3 cellular contexts compared by ENCODE assay signal in the genomic region with DNA sequence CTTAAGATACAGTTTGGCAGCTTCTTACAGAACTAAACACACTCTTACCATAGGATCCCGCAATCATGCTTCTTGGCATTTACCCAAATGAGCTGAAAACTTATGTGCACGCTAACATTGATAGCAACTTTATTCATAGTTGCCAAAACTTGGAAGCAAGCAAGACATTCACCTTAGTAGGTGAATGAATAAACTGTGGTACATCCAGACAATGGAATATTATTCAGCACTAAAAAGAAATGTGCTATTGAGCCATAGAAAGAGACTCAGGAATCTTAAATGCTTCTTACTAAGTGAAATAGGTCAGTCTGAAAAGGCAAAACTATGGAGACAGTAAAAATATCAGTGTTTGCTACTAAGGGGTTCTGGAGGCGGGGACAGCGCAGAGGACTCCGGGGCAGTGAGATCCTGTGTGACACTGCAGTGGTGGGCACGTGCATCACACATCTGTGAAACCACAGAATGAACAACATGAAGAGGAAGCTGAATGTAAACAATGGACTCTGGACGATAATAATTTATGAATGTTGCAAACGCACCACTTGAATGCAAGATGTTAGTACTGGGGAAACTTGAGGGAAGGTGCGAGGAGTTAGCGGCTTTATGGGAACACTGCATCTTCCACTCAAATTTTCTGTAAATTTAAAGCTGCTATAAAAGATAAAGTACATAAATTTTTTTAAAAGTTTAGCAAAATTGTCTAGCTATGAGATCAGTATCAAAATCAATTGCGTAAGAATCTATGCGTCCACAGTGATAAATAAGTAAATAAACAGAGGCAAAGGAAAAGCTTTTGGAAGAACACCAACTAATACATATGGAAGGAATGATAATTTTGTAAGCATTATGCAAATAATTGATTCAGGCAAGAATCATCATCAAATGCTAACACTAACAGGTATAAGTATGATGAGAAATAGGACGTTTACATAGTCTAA.
TF ChIP-seq lines count a peak whose summit lies in the region.

No MANE protein-coding gene starts in this region.

TF ChIP-seq in IMR-90, 13 proteins besides CTCF, POLR2A, EP300 and RAD21:
- TF ChIP-seq RCOR1 (IDR thresholded peaks at IDR 0.05; ENCODE audit: insufficient replicate concordance, low read length) = no peak
- peak; percentile 57; the same call in 1 of the 2 replicates for TF ChIP-seq CEBPB (IDR thresholded peaks at IDR 0.05; ENCODE audit: low read depth, low read length)
- TF ChIP-seq, protein P1, sequence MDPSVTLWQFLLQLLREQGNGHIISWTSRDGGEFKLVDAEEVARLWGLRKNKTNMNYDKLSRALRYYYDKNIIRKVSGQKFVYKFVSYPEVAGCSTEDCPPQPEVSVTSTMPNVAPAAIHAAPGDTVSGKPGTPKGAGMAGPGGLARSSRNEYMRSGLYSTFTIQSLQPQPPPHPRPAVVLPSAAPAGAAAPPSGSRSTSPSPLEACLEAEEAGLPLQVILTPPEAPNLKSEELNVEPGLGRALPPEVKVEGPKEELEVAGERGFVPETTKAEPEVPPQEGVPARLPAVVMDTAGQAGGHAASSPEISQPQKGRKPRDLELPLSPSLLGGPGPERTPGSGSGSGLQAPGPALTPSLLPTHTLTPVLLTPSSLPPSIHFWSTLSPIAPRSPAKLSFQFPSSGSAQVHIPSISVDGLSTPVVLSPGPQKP (IDR thresholded peaks at IDR 0.05; ENCODE audit: borderline replicate concordance, low read depth, low read length) = no peak
- no peak for TF ChIP-seq NFE2L2 (IDR thresholded peaks at IDR 0.05; ENCODE audit: low read depth, low read length)
- peak; percentile 76; the same call in 1 of the 2 replicates for TF ChIP-seq BHLHE40 (IDR thresholded peaks at IDR 0.05; ENCODE audit: low read depth, low read length)

TF ChIP-seq in K562, 482 proteins besides CTCF, POLR2A, EP300 and RAD21:
- TF ChIP-seq, protein P2, sequence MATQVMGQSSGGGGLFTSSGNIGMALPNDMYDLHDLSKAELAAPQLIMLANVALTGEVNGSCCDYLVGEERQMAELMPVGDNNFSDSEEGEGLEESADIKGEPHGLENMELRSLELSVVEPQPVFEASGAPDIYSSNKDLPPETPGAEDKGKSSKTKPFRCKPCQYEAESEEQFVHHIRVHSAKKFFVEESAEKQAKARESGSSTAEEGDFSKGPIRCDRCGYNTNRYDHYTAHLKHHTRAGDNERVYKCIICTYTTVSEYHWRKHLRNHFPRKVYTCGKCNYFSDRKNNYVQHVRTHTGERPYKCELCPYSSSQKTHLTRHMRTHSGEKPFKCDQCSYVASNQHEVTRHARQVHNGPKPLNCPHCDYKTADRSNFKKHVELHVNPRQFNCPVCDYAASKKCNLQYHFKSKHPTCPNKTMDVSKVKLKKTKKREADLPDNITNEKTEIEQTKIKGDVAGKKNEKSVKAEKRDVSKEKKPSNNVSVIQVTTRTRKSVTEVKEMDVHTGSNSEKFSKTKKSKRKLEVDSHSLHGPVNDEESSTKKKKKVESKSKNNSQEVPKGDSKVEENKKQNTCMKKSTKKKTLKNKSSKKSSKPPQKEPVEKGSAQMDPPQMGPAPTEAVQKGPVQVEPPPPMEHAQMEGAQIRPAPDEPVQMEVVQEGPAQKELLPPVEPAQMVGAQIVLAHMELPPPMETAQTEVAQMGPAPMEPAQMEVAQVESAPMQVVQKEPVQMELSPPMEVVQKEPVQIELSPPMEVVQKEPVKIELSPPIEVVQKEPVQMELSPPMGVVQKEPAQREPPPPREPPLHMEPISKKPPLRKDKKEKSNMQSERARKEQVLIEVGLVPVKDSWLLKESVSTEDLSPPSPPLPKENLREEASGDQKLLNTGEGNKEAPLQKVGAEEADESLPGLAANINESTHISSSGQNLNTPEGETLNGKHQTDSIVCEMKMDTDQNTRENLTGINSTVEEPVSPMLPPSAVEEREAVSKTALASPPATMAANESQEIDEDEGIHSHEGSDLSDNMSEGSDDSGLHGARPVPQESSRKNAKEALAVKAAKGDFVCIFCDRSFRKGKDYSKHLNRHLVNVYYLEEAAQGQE (CRISPR knock-in tag; IDR thresholded peaks at IDR 0.05; ENCODE audit: low read depth) = no peak
- TF ChIP-seq, protein P3, sequence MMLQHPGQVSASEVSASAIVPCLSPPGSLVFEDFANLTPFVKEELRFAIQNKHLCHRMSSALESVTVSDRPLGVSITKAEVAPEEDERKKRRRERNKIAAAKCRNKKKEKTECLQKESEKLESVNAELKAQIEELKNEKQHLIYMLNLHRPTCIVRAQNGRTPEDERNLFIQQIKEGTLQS (IDR thresholded peaks at IDR 0.05) = no peak
- TF ChIP-seq, protein P3 (CRISPR knock-in tag; conservative IDR thresholded peaks at IDR 0.05) = no peak
- TF ChIP-seq CEBPB (tag; IDR thresholded peaks at IDR 0.05) (peak; percentile 58; the same call in 1 of the 2 replicates), ZNF146 (CRISPR knock-in tag; IDR thresholded peaks at IDR 0.05; ENCODE audit: unreplicated experiment) (peak; percentile 20), RFX7 (CRISPR knock-in tag; IDR thresholded peaks at IDR 0.05) (no peak), CEBPG (CRISPR knock-in tag; IDR thresholded peaks at IDR 0.05) (no peak), CEBPG (tag; conservative IDR thresholded peaks at IDR 0.05 in 1 of 2, IDR thresholded peaks at IDR 0.05 in 1 of 2) (peak in 1 of 2 experiments; percentile 37; a peak in 1 of 4 replicates), CXXC5 (CRISPR knock-in tag; IDR thresholded peaks at IDR 0.05) (no peak), ZNF785 (CRISPR knock-in tag; IDR thresholded peaks at IDR 0.05) (no peak), NFIC (IDR thresholded peaks at IDR 0.05) (peak; percentile 38), MEF2A (IDR thresholded peaks at IDR 0.05; ENCODE audit: control insufficient read depth, low read depth, low read length) (no peak)
- TF ChIP-seq, protein P4, sequence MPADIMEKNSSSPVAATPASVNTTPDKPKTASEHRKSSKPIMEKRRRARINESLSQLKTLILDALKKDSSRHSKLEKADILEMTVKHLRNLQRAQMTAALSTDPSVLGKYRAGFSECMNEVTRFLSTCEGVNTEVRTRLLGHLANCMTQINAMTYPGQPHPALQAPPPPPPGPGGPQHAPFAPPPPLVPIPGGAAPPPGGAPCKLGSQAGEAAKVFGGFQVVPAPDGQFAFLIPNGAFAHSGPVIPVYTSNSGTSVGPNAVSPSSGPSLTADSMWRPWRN (IDR thresholded peaks at IDR 0.05; ENCODE audit: low read depth) = no peak
TF ChIP-seq in K562: peak in this region for 4.

TF ChIP-seq in GM12891, 5 proteins besides CTCF, POLR2A, EP300 and RAD21:
- TF ChIP-seq POLR2AphosphoS5 (IDR thresholded peaks at IDR 0.05; ENCODE audit: low read depth, low read length) = no peak
- TF ChIP-seq TAF1 (IDR thresholded peaks at IDR 0.05; ENCODE audit: low read depth, low read length) = no peak
- TF ChIP-seq SPI1 (IDR thresholded peaks at IDR 0.05; ENCODE audit: low read depth, low read length) = no peak
- TF ChIP-seq POU2F2 (IDR thresholded peaks at IDR 0.05; ENCODE audit: low read depth, low read length) = no peak
- no peak for TF ChIP-seq PAX5 (IDR thresholded peaks at IDR 0.05; ENCODE audit: insufficient read depth, low read length, severe bottlenecking)
